In the genomic region with DNA sequence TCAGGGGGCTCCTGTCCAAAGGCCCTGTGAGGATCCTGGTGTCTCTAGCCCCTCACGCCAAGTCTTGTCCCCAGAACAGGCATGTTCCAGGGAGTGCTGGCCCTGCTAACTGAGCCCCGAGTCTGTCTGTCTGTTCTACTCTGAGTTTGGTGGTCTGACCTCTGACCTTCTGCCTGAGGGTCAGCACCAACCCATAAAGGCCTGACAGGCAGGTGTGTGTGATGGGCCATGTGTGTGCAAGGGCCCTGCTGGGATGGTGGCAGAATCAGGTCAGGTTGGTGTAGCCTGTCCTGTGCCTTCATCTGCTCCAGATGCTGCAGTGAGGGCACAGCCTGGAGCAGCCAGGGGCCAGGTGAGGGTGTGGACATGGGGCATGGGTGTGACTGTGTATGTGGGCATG, we compare ENCODE assay signal across 23 cellular contexts. TPM values are rescaled to one million over a fixed set of nuclear protein-coding genes. Genes with fewer than 3 reads are reported as not detected.
DNase-seq lines count a peak whose midpoint lies in the region; ATAC-seq and TF ChIP-seq lines count a peak whose summit lies in the region.
"Had no signal": no experiment of that assay in that cellular context is flagged by ENCODE, and none has a peak within 500 bp of the region (broad histone marks: within the 10 kb centered on the region; RNA-seq: fewer than 3 reads in every experiment).

No MANE protein-coding gene starts in this region.

- no peak overlapping the region for H2BK12ac ChIP-seq in neuronal stem cell (ENCODE audit: low read length)

- H3K27me3 ChIP-seq in CD8-positive, alpha-beta T cell (ENCODE audit: insufficient read depth, low read length): no peaks in the 10 kb centered on the region
- H3K27me3 ChIP-seq in neuronal stem cell (ENCODE audit: control insufficient read depth in 3 of 3, insufficient read depth in 3 of 3, low read depth in 1 of 3, low read length in 3 of 3) (peaks cover 0 to 4% (median 0%) of the 10 kb centered on the region in 3 experiments), SK-N-SH (ENCODE audit: insufficient read depth) (no peaks in the 10 kb centered on the region)

- no peak for TF ChIP-seq CTCF in CD8-positive, alpha-beta T cell (IDR thresholded peaks at IDR 0.05)
- TF ChIP-seq CTCF in chondrocyte (IDR thresholded peaks at IDR 0.05) (no peak), SK-N-SH (IDR thresholded peaks at IDR 0.05) (no peak)

- no peaks in the 10 kb centered on the region for H3K27me3 Mint-ChIP-seq in CD8-positive, alpha-beta T cell (ENCODE audit: low read depth)
- H3K27me3 Mint-ChIP-seq in chondrocyte (ENCODE audit: low read depth): no peaks in the 10 kb centered on the region
- H3K27me3 Mint-ChIP-seq: B cell had no signal

- H3K4me3 ChIP-seq in CD8-positive, alpha-beta T cell (ENCODE audit: low read depth, low read length): no peak overlapping the region
- no peak overlapping the region for H3K4me3 ChIP-seq in neuronal stem cell (ENCODE audit: low read length in 2 of 2)
- H3K4me3 ChIP-seq in SK-N-SH (ENCODE audit: low read depth in 2 of 2, low read length in 1 of 2): no peak overlapping the region

- H3K4me2 ChIP-seq in neuronal stem cell (ENCODE audit: insufficient read depth, low read length, poor library complexity, severe bottlenecking): no peak overlapping the region
- H3K4me2 ChIP-seq in SK-N-SH: no peak overlapping the region

- H3K79me1 ChIP-seq in neuronal stem cell (ENCODE audit: low read depth, low read length): peaks cover 10% of the 10 kb centered on the region

- no peak overlapping the region for H2BK120ac ChIP-seq in neuronal stem cell (ENCODE audit: low read depth, low read length)

- no peaks in the 10 kb centered on the region for H3K4me1 ChIP-seq in CD8-positive, alpha-beta T cell (ENCODE audit: insufficient read depth, low read length)
- peaks cover 0 to 12% of the 10 kb centered on the region in 2 donors for H3K4me1 ChIP-seq in neuronal stem cell (ENCODE audit: control insufficient read depth in 2 of 2, insufficient read depth in 1 of 2, low read depth in 1 of 2, low read length in 2 of 2)
- no peaks in the 10 kb centered on the region; a peak in 1 of 4 replicates for H3K4me1 ChIP-seq in SK-N-SH (ENCODE audit: control insufficient read depth in 1 of 2, insufficient read depth in 2 of 2, low read depth in 1 of 2, low read length in 1 of 2)

- H3K4me1 Mint-ChIP-seq in CD8-positive, alpha-beta T cell (ENCODE audit: low read depth): peaks cover 28% of the 10 kb centered on the region
- no peaks in the 10 kb centered on the region for H3K4me1 Mint-ChIP-seq in chondrocyte (ENCODE audit: low read depth)

- no peak overlapping the region for H4K8ac ChIP-seq in neuronal stem cell (ENCODE audit: low read depth, low read length)

- H3K9ac ChIP-seq in neuronal stem cell (ENCODE audit: low read depth, low read length, poor library complexity) (no peak overlapping the region), SK-N-SH (no peak overlapping the region)

- H2AFZ ChIP-seq in neuronal stem cell (ENCODE audit: low read length) (no peak overlapping the region), SK-N-SH (ENCODE audit: low read depth) (no peak overlapping the region)

- intact Hi-C loops in CD8-positive, alpha-beta T cell (cut with DNase I, micrococcal nuclease): no loop called here

- no peak overlapping the region for H4K91ac ChIP-seq in neuronal stem cell (ENCODE audit: low read depth, low read length, poor library complexity)

- H3K9me3 ChIP-seq in CD8-positive, alpha-beta T cell (ENCODE audit: low read length): peaks cover 2% of the 10 kb centered on the region
- H3K9me3 ChIP-seq in neuronal stem cell (replicated peaks in 1 of 2; ENCODE audit: control insufficient read depth in 2 of 2, insufficient read depth in 1 of 2, low read depth in 1 of 2, low read length in 2 of 2) (peaks cover 1 to 15% of the 10 kb centered on the region in 2 donors), SK-N-SH (no peaks in the 10 kb centered on the region)

- peak; percentile 12 for DNase-seq in activated CD4-positive, CD25-positive, alpha-beta regulatory T cell treated with anti-CD3 and anti-CD28 coated beads, Interleukin-2, amount 50 U/mL, for 72 hours
- DNase-seq in CD8-positive, alpha-beta T cell: no peak
- DNase-seq in chondrocyte (ENCODE audit: low spot score): no peak
- DNase-seq in neuronal stem cell (ENCODE audit: low spot score): no peak
- DNase-seq in NCI-H748 (lab: John Stamatoyannopoulos, UW; ENCODE audit: unreplicated experiment): no peak
- DNase-seq in NCI-H146 treated with DMSO at 0.1 percent for 48 hours (lab: John Stamatoyannopoulos, UW; ENCODE audit: unreplicated experiment): no peak
- no peak for DNase-seq in SK-N-SH
- DNase-seq: DMS53, GOT3, HCEC 1CT, KBM-7, MV-4-11, NCI-H1105, NCI-H146, NCI-H2029 treated with DMSO at 0.1 percent for 48 hours, NCI-H446 treated with DMSO at 0.1 percent for 48 hours, NCI-H526, SHP77 treated with DMSO at 0.1 percent for 48 hours had no signal

- peaks cover 17% of the 10 kb centered on the region; the same call in 1 of the 2 replicates for H4K20me1 ChIP-seq in SK-N-SH (ENCODE audit: insufficient read depth)

- H3K4me3 Mint-ChIP-seq in CD8-positive, alpha-beta T cell: no peak overlapping the region
- no peak overlapping the region for H3K4me3 Mint-ChIP-seq in chondrocyte (ENCODE audit: unreplicated experiment)
- H3K4me3 Mint-ChIP-seq: B cell, CD14-positive monocyte had no signal

- H3K18ac ChIP-seq in neuronal stem cell (ENCODE audit: low read length): no peak overlapping the region

- H3K9me2 ChIP-seq in SK-N-SH: no peaks in the 10 kb centered on the region

- H3F3A ChIP-seq in SK-N-SH (replicated peaks; ENCODE audit: insufficient read depth): no peaks in the 10 kb centered on the region

- WGBS in neuronal stem cell (ENCODE audit: extremely low coverage in 2 of 2, insufficient read length in 2 of 2, insufficient replicate concordance in 1 of 2), 2 donors: no CpG with 5 or more reads among the region's 2 CpGs
- 93% methylated on average over 2 of the region's 2 CpGs for WGBS in SK-N-SH (ENCODE audit: low lambda C conversion rate)

- no peaks in the 10 kb centered on the region for H3K36me3 ChIP-seq in CD8-positive, alpha-beta T cell (ENCODE audit: insufficient read depth, low read length)
- peaks cover 0 to 3% of the 10 kb centered on the region in 2 donors for H3K36me3 ChIP-seq in neuronal stem cell (replicated peaks in 1 of 2; ENCODE audit: control insufficient read depth in 2 of 2, insufficient read depth in 2 of 2, low read length in 2 of 2)
- no peaks in the 10 kb centered on the region for H3K36me3 ChIP-seq in SK-N-SH (replicated peaks in 1 of 2; ENCODE audit: control insufficient read depth in 1 of 2, insufficient read depth in 2 of 2, low read length in 1 of 2)

- no peak overlapping the region for H3K4ac ChIP-seq in neuronal stem cell (ENCODE audit: low read length)

- no peak overlapping the region for H3K23ac ChIP-seq in neuronal stem cell (ENCODE audit: low read depth, low read length, poor library complexity)

- H3K79me2 ChIP-seq in SK-N-SH (ENCODE audit: insufficient read depth): peaks cover 48% of the 10 kb centered on the region

- peaks cover 13% of the 10 kb centered on the region for H3K36me3 Mint-ChIP-seq in CD8-positive, alpha-beta T cell
- peaks cover 3% of the 10 kb centered on the region for H3K36me3 Mint-ChIP-seq in chondrocyte (ENCODE audit: low read depth)

- H3K9me3 Mint-ChIP-seq in CD8-positive, alpha-beta T cell: peaks cover 7% of the 10 kb centered on the region
- peaks cover 4% of the 10 kb centered on the region for H3K9me3 Mint-ChIP-seq in chondrocyte (ENCODE audit: low read depth)

- no peak overlapping the region for H2BK5ac ChIP-seq in neuronal stem cell (ENCODE audit: low read length)

- no peak for TF ChIP-seq RAD21 in SK-N-SH (IDR thresholded peaks at IDR 0.05; ENCODE audit: low read length)

- H2AK5ac ChIP-seq in neuronal stem cell (ENCODE audit: low read depth, low read length): no peak overlapping the region

- no peak overlapping the region for H3K27ac ChIP-seq in CD8-positive, alpha-beta T cell (ENCODE audit: low read depth, low read length)
- H3K27ac ChIP-seq in neuronal stem cell (replicated peaks; ENCODE audit: low read length) (no peak overlapping the region), SK-N-SH (ENCODE audit: low read depth in 2 of 2, low read length in 1 of 2) (no peak overlapping the region)
- H3K27ac ChIP-seq: 22Rv1, RWPE1 had no signal

- CTCF ChIA-PET in CD8-positive, alpha-beta T cell (lab: Charles Lee): interaction anchor here (1.1 kb wide), 1 partner anchor 12 kb away, joined by 4 read pairs; no protein-coding TSS in a partner anchor
- CTCF ChIA-PET in SK-N-SH (lab: Yijun Ruan, JAX): no interaction called here

- POLR2A ChIA-PET in CD8-positive, alpha-beta T cell (lab: Charles Lee): no interaction called here
- POLR2A ChIA-PET in SK-N-SH (lab: Yijun Ruan, JAX): no interaction called here

- no peak for ATAC-seq in activated CD4-positive, CD25-positive, alpha-beta regulatory T cell treated with anti-CD3 and anti-CD28 coated beads, Interleukin-2, amount 50 U/mL, for 24 hours
- ATAC-seq in CD8-positive, alpha-beta T cell: no peak

- H2BK15ac ChIP-seq in neuronal stem cell (ENCODE audit: low read length): no peak overlapping the region

- H3K14ac ChIP-seq in neuronal stem cell (ENCODE audit: low read length): peak overlapping the region; percentile 47

- peak overlapping the region; percentile 75 for H3K27ac Mint-ChIP-seq in CD8-positive, alpha-beta T cell
- peak overlapping the region; percentile 52 for H3K27ac Mint-ChIP-seq in chondrocyte (ENCODE audit: unreplicated experiment)
- H3K27ac Mint-ChIP-seq: B cell, CD14-positive monocyte had no signal

- no peak for TF ChIP-seq EP300 in SK-N-SH (IDR thresholded peaks at IDR 0.05; ENCODE audit: borderline replicate concordance in 1 of 2, low read depth in 1 of 2, low read length in 1 of 2)

TF ChIP-seq in SK-N-SH, 30 proteins besides CTCF, POLR2A, EP300 and RAD21 (continues in another document):
- no peak for TF ChIP-seq NRF1 (IDR thresholded peaks at IDR 0.05; ENCODE audit: low read depth, low read length)
- TF ChIP-seq GABPA (IDR thresholded peaks at IDR 0.05; ENCODE audit: low read depth): no peak
- TF ChIP-seq, protein P1, sequence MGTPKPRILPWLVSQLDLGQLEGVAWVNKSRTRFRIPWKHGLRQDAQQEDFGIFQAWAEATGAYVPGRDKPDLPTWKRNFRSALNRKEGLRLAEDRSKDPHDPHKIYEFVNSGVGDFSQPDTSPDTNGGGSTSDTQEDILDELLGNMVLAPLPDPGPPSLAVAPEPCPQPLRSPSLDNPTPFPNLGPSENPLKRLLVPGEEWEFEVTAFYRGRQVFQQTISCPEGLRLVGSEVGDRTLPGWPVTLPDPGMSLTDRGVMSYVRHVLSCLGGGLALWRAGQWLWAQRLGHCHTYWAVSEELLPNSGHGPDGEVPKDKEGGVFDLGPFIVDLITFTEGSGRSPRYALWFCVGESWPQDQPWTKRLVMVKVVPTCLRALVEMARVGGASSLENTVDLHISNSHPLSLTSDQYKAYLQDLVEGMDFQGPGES (IDR thresholded peaks at IDR 0.05; ENCODE audit: low read depth, low read length): no peak

RNA-seq across cellular contexts. Expression of a gene that starts 46.3 kb away (rescaled TPM):
- 10 to 100 TPM; 23.9 to 25.7 TPM for total RNA-seq in CD8-positive, alpha-beta T cell
- total RNA-seq in chondrocyte: 28.5 to 30.1 TPM (median 29.4 TPM) in 3 replicates
- 19.9 TPM for polyA plus RNA-seq in neuronal stem cell (2013, experiment 1 of 2)
- 19.8 TPM for polyA plus RNA-seq in neuronal stem cell (2013, experiment 2 of 2)
- 7.7 and 11.2 TPM in 2 replicates for polyA plus RNA-seq in SK-N-SH (2012; rRNA removed)
- polyA plus RNA-seq in SK-N-SH (2012; cell fraction: cytosol; rRNA removed): 8.1 and 10.4 TPM in 2 replicates
- polyA plus RNA-seq in SK-N-SH (2012; cell fraction: nucleus; rRNA removed): 12.3 and 15.3 TPM in 2 replicates
